Comparison of ENCODE assay signal across 1 cellular context in genomic region chr18:31102020-31102684, GRCh38.
A peak's percentile ranks its signal among the peaks of the same experiment; 100 is the strongest.
TF ChIP-seq lines count a peak whose summit lies in the region.

DSC2 (minus strand) TSS chr18:31102421; CDS start chr18:31101971, 450 bp downstream.

TF ChIP-seq in H1, 55 proteins besides CTCF, POLR2A, EP300 and RAD21 (continued from another document):
- TF ChIP-seq YY1 (IDR thresholded peaks at IDR 0.05; ENCODE audit: low read depth, low read length), result no peak
- TF ChIP-seq KDM5A (IDR thresholded peaks at IDR 0.05; ENCODE audit: low read length), result no peak
- peak; percentile 65 for TF ChIP-seq PHF8 (conservative IDR thresholded peaks at IDR 0.05; ENCODE audit: low read depth, low read length)
- no peak for TF ChIP-seq CBX8 (IDR thresholded peaks at IDR 0.05; ENCODE audit: borderline replicate concordance, low read depth, low read length)
- no peak for TF ChIP-seq BCL11A (IDR thresholded peaks at IDR 0.05; ENCODE audit: low read depth in 2 of 2, low read length in 2 of 2)
- TF ChIP-seq KDM4A (IDR thresholded peaks at IDR 0.05; ENCODE audit: low read depth, low read length, severe bottlenecking), result peak; percentile 50
- peak; percentile 79 for TF ChIP-seq TBP (IDR thresholded peaks at IDR 0.05; ENCODE audit: low read depth, low read length)
- TF ChIP-seq CTBP2 (IDR thresholded peaks at IDR 0.05; ENCODE audit: borderline replicate concordance, insufficient read depth, insufficient read length, low read length), result no peak
- TF ChIP-seq JUND (IDR thresholded peaks at IDR 0.05; ENCODE audit: low read length), result no peak
- TF ChIP-seq GTF2F1 (IDR thresholded peaks at IDR 0.05; ENCODE audit: borderline replicate concordance, low read depth, low read length), result no peak
- no peak for TF ChIP-seq RNF2 (IDR thresholded peaks at IDR 0.05; ENCODE audit: borderline replicate concordance, low read depth, low read length, missing control alignments, poor library complexity, severe bottlenecking)
- TF ChIP-seq RBBP5 (IDR thresholded peaks at IDR 0.05; ENCODE audit: borderline replicate concordance, low read depth, low read length), result peak; percentile 50; the same call in 1 of the 2 replicates
- TF ChIP-seq POLR2AphosphoS5 (IDR thresholded peaks at IDR 0.05; ENCODE audit: low read depth, low read length), result peak; percentile 88
- TF ChIP-seq RFX5 (IDR thresholded peaks at IDR 0.05; ENCODE audit: borderline replicate concordance, low read depth, low read length), result no peak
